Comparison of ENCODE assay signal across 2 cellular contexts in genomic region chr3:126507886-126508285, GRCh38.
TF ChIP-seq lines count a peak whose summit lies in the region.

No MANE protein-coding gene starts in this region.

TF ChIP-seq in HepG2, 621 proteins besides CTCF, POLR2A, EP300 and RAD21:
- TF ChIP-seq ZNF180 (CRISPR knock-in tag; IDR thresholded peaks at IDR 0.05; ENCODE audit: borderline replicate concordance, low read depth) (no peak), ZNF501 (CRISPR knock-in tag; IDR thresholded peaks at IDR 0.05) (no peak), NBN (conservative IDR thresholded peaks at IDR 0.05) (no peak), AKAP8 (CRISPR knock-in tag; IDR thresholded peaks at IDR 0.05) (no peak), ZNF281 (CRISPR knock-in tag; IDR thresholded peaks at IDR 0.05; ENCODE audit: borderline replicate concordance) (no peak), ZNF781 (CRISPR knock-in tag; IDR thresholded peaks at IDR 0.05; ENCODE audit: borderline replicate concordance, not compliant biosample characterization) (no peak)

TF ChIP-seq in GM23338, 12 proteins besides CTCF, POLR2A, EP300 and RAD21:
- TF ChIP-seq CREB1 (CRISPR knock-in tag; IDR thresholded peaks at IDR 0.05; ENCODE audit: low read depth) (no peak), JUNB (IDR thresholded peaks at IDR 0.05; ENCODE audit: unreplicated experiment) (no peak), EZH2phosphoT487 (IDR thresholded peaks at IDR 0.05; ENCODE audit: unreplicated experiment) (no peak), NANOG (IDR thresholded peaks at IDR 0.05; ENCODE audit: borderline replicate concordance) (no peak), ZNF331 (CRISPR knock-in tag; IDR thresholded peaks at IDR 0.05; ENCODE audit: low read depth) (no peak), REST (IDR thresholded peaks at IDR 0.05; ENCODE audit: unreplicated experiment) (no peak), STAT1 (IDR thresholded peaks at IDR 0.05; ENCODE audit: unreplicated experiment) (no peak), POLR2AphosphoS5 (IDR thresholded peaks at IDR 0.05; ENCODE audit: low read depth) (no peak), EZH2 (IDR thresholded peaks at IDR 0.05; ENCODE audit: low read depth, unreplicated experiment) (no peak)
- TF ChIP-seq, protein P1, sequence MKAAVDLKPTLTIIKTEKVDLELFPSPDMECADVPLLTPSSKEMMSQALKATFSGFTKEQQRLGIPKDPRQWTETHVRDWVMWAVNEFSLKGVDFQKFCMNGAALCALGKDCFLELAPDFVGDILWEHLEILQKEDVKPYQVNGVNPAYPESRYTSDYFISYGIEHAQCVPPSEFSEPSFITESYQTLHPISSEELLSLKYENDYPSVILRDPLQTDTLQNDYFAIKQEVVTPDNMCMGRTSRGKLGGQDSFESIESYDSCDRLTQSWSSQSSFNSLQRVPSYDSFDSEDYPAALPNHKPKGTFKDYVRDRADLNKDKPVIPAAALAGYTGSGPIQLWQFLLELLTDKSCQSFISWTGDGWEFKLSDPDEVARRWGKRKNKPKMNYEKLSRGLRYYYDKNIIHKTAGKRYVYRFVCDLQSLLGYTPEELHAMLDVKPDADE (IDR thresholded peaks at IDR 0.05) = no peak
